Comparison of ENCODE assay signal across 8 cellular contexts in genomic region chr17:81429813-81430510, GRCh38.
DNase-seq lines count a peak whose midpoint lies in the region; ATAC-seq and TF ChIP-seq lines count a peak whose summit lies in the region.

No MANE protein-coding gene starts in this region.

- no peaks in the 10 kb centered on the region for H3K27me3 ChIP-seq in DND-41 (ENCODE audit: insufficient read depth, low read length, poor library complexity)

- DNase-seq in DND-41: peak; percentile 83
- DNase-seq in NCI-H2227 treated with DMSO at 0.1 percent for 48 hours (lab: John Stamatoyannopoulos, UW): peak; percentile 25
- DNase-seq in coronary artery (ENCODE audit: low spot score): no peak
- peak in 44 of 56 donors; percentile 16 to 80 (median 52) for DNase-seq in nucleus accumbens (lab: John Stamatoyannopoulos, UW)
- no peak for DNase-seq in stimulated activated CD4-positive, alpha-beta T cell treated with anti-CD3 and anti-CD28 coated beads, Interleukin-4, amount 100 ng/mL, for 4 hours

- peak overlapping the region; percentile 67 for H3K4me2 ChIP-seq in DND-41 (ENCODE audit: insufficient read depth, low read length)

- H3K27ac ChIP-seq in DND-41 (ENCODE audit: low read length) (peak overlapping the region; percentile 93), coronary artery (peak overlapping the region; percentile 8 to 9)

- peak; percentile 27 for TF ChIP-seq CTCF in DND-41 (IDR thresholded peaks at IDR 0.05; ENCODE audit: borderline replicate concordance, extremely low read depth, low read length, poor library complexity, severe bottlenecking)
- TF ChIP-seq CTCF in coronary artery (IDR thresholded peaks at IDR 0.05): no peak

- no peak overlapping the region for H2AFZ ChIP-seq in DND-41 (ENCODE audit: low read depth, low read length)

- peaks cover 38% of the 10 kb centered on the region for H3K4me1 ChIP-seq in DND-41 (ENCODE audit: insufficient read depth, low read length)

- no peaks in the 10 kb centered on the region for H3K36me3 ChIP-seq in DND-41 (ENCODE audit: insufficient read depth, low read length)

- H3K9me3 ChIP-seq in DND-41 (ENCODE audit: insufficient read depth, low read length, severe bottlenecking): peaks cover 12% of the 10 kb centered on the region

- H4K20me1 ChIP-seq in DND-41 (ENCODE audit: insufficient read depth, low read length): peaks cover 15% of the 10 kb centered on the region

- H3K4me3 ChIP-seq in DND-41 (ENCODE audit: low read depth in 1 of 2, low read length in 2 of 2) (peak overlapping the region in 1 of 2 experiments; percentile 51; a peak in 1 of 4 replicates), coronary artery (peak overlapping the region; percentile 62)

- peak overlapping the region; percentile 64 for H3K9ac ChIP-seq in DND-41 (ENCODE audit: low read depth, low read length)

- H3K79me2 ChIP-seq in DND-41 (ENCODE audit: insufficient read depth, low read length): 0 out of 2 replicates have a peak, but pooled peaks cover 2% of the 10 kb centered on the region

- peak; percentile 45 for ATAC-seq in DND-41 (ENCODE audit: insufficient read depth, low read depth)
- no peak for ATAC-seq in HG03469 (IDR thresholded peaks at IDR 0.05; ENCODE audit: unreplicated experiment)
- no peak for ATAC-seq in GM18861 (IDR thresholded peaks at IDR 0.05; ENCODE audit: unreplicated experiment)
- no peak for ATAC-seq in GM18519 (IDR thresholded peaks at IDR 0.05; ENCODE audit: low FRiP score, unreplicated experiment)

Comparison
In these comparisons a context has a peak if more than half of its experiments do, and no peak if none do; other contexts are left out.
1. DNase-seq: peak in DND-41 (single experiment), NCI-H2227 treated with DMSO at 0.1 percent for 48 hours (single experiment) and nucleus accumbens (44 of 56); none in coronary artery (single experiment) and stimulated activated CD4-positive, alpha-beta T cell treated with anti-CD3 and anti-CD28 coated beads, Interleukin-4, amount 100 ng/mL, for 4 hours (0 of 2).